Comparison of ENCODE assay signal across 1 cellular context in genomic region chr2:24045511-24046508, GRCh38.
TF ChIP-seq lines count a peak whose summit lies in the region.

No MANE protein-coding gene starts in this region.

TF ChIP-seq in HepG2, 621 proteins besides CTCF, POLR2A, EP300 and RAD21 (continued from another document):
- TF ChIP-seq HOMEZ (CRISPR knock-in tag; IDR thresholded peaks at IDR 0.05; ENCODE audit: low read depth) (no peak), MTERF4 (CRISPR knock-in tag; IDR thresholded peaks at IDR 0.05) (no peak), KLF12 (CRISPR knock-in tag; IDR thresholded peaks at IDR 0.05; ENCODE audit: borderline replicate concordance) (no peak), AHR (CRISPR knock-in tag; IDR thresholded peaks at IDR 0.05) (no peak), ZNF652 (CRISPR knock-in tag; IDR thresholded peaks at IDR 0.05; ENCODE audit: borderline replicate concordance, low read depth) (peak; percentile 63; the same call in 1 of the 2 replicates), ZFY (CRISPR knock-in tag; IDR thresholded peaks at IDR 0.05) (no peak), PRDM15 (CRISPR knock-in tag; IDR thresholded peaks at IDR 0.05) (no peak), ZNF574 (CRISPR knock-in tag; IDR thresholded peaks at IDR 0.05) (no peak), NFE2L2 (IDR thresholded peaks at IDR 0.05; ENCODE audit: low read length) (peak; percentile 90), TP53 (CRISPR knock-in tag; conservative IDR thresholded peaks at IDR 0.05) (no peak)
